Comparison of ENCODE assay signal across 23 cellular contexts in the genomic region with DNA sequence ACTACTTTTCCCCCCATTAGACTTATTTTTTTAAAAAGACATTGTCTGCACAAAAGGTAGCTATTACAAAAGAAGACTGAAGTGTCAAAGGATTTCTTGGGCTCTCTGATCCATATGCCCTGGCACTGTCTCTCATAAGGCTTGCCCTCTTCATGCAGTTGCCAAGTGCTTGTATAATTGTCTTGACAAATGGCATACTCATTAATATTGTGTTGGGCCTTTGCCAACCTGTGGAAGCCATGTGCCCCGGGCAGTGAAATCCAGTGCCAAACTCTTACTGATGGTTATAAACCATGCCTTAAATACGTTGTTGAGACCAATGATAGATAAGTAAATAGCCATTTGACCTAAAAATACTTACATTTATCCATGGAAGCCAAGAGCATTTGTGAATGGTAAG.
DNase-seq lines count a peak whose midpoint lies in the region; ATAC-seq and TF ChIP-seq lines count a peak whose summit lies in the region.
"Had no signal": no experiment of that assay in that cellular context is flagged by ENCODE, and none has a peak within 500 bp of the region (broad histone marks: within the 10 kb centered on the region; RNA-seq: fewer than 3 reads in every experiment).

No MANE protein-coding gene starts in this region.

- H3F3A ChIP-seq in SK-N-SH (replicated peaks; ENCODE audit: insufficient read depth): peaks cover 9% of the 10 kb centered on the region

- POLR2A ChIA-PET in SK-N-SH (lab: Yijun Ruan, JAX): no interaction called here

- ATAC-seq in SK-N-SH treated with all-trans-retinoic acid at 6 μM for 48 hours (no peak; the same call in 2 of the 3 replicates), heart left ventricle (no peak)

- no peaks in the 10 kb centered on the region for H3K9me2 ChIP-seq in SK-N-SH

- no peaks in the 10 kb centered on the region for H3K27me3 ChIP-seq in SK-N-SH (ENCODE audit: insufficient read depth)
- no peaks in the 10 kb centered on the region for H3K27me3 ChIP-seq in heart left ventricle
- H3K27me3 ChIP-seq in spleen (replicated peaks in 1 of 7): no peaks in the 10 kb centered on the region
- H3K27me3 ChIP-seq: sigmoid colon, stomach, tibial artery had no signal

- DNase-seq in SK-N-SH (peak; percentile 42), NCI-H1417 treated with DMSO at 0.1 percent for 48 hours (lab: John Stamatoyannopoulos, UW) (peak; percentile 37), NCI-H524 treated with DMSO at 0.1 percent for 48 hours (lab: John Stamatoyannopoulos, UW) (peak; percentile 15), renal cortical epithelial cell (ENCODE audit: low read depth) (peak; percentile 12), heart left ventricle (no peak), spleen (no peak), activated gamma-delta T cell (lab: John Stamatoyannopoulos, UW) (no peak)
- DNase-seq: ACHN; activated CD4-positive, alpha-beta T cell treated with anti-CD3 and anti-CD28 coated beads, Interleukin-2, amount 50 U/mL, for 1 hour; activated naive CD8-positive, alpha-beta T cell treated with anti-CD3 and anti-CD28 coated beads, Interleukin-2, amount 10 ng/mL, durations not matched to agents 7 days and 5 days; Calu3; glutamatergic neuron; H7; NCI-H510A treated with DMSO at 0.1 percent for 48 hours; sigmoid colon; stomach; tibial artery had no signal

- H3K9ac ChIP-seq in SK-N-SH: no peak overlapping the region
- H3K9ac ChIP-seq: KMS-11, parathyroid adenoma had no signal

- WGBS in SK-N-SH (ENCODE audit: low lambda C conversion rate): 41% methylated on average over 2 of the region's 2 CpGs
- 48 to 56% (median 49%) methylated on average over 2 of the region's 2 CpGs for WGBS in heart left ventricle, 4 donors
- WGBS in spleen, 5 donors: 84 to 91% (median 86%) methylated on average over 2 of the region's 2 CpGs

- H2AFZ ChIP-seq in SK-N-SH (ENCODE audit: low read depth): no peak overlapping the region
- H2AFZ ChIP-seq: parathyroid adenoma had no signal

- intact Hi-C loops in heart left ventricle (cut with DNase I): no loop called here
- intact Hi-C loops in spleen (cut with DNase I; ENCODE audit: low total_unique reads): no loop called here

- TF ChIP-seq CTCF in SK-N-SH (IDR thresholded peaks at IDR 0.05) (no peak), heart left ventricle (IDR thresholded peaks at IDR 0.05) (no peak), spleen (IDR thresholded peaks at IDR 0.05 in 8 of 11, conservative IDR thresholded peaks at IDR 0.05 in 3 of 11) (no peak)

- TF ChIP-seq RAD21 in SK-N-SH (IDR thresholded peaks at IDR 0.05; ENCODE audit: low read length): no peak

- no peak overlapping the region for H3K4me3 ChIP-seq in SK-N-SH (ENCODE audit: low read depth in 2 of 2, low read length in 1 of 2)
- no peak overlapping the region for H3K4me3 ChIP-seq in heart left ventricle
- no peak overlapping the region for H3K4me3 ChIP-seq in spleen
- H3K4me3 ChIP-seq: sigmoid colon, stomach, tibial artery had no signal

- TF ChIP-seq EP300 in SK-N-SH (IDR thresholded peaks at IDR 0.05; ENCODE audit: borderline replicate concordance in 1 of 2, low read depth in 1 of 2, low read length in 1 of 2): 0 out of 4 replicates have a peak, but pooled peaks of 1 of the 2 experiments have one; percentile 35

- H3K36me3 ChIP-seq in SK-N-SH (replicated peaks in 1 of 2; ENCODE audit: control insufficient read depth in 1 of 2, insufficient read depth in 2 of 2, low read length in 1 of 2) (no peaks in the 10 kb centered on the region), heart left ventricle (no peaks in the 10 kb centered on the region), spleen (no peaks in the 10 kb centered on the region)
- H3K36me3 ChIP-seq: sigmoid colon, stomach, tibial artery had no signal

- peaks cover 8% of the 10 kb centered on the region; the same call in 1 of the 2 replicates for H3K79me2 ChIP-seq in SK-N-SH (ENCODE audit: insufficient read depth)

- H3K27ac ChIP-seq in SK-N-SH (ENCODE audit: low read depth in 2 of 2, low read length in 1 of 2) (0 out of 4 replicates have a peak overlapping the region, but pooled peaks of 1 of the 2 experiments have one; percentile 39), heart left ventricle (no peak overlapping the region), spleen (no peak overlapping the region)
- H3K27ac ChIP-seq: C4-2B, KMS-11, parathyroid adenoma, RWPE1, sigmoid colon, stomach, tibial artery, VCaP had no signal

- 0 out of 2 replicates have a peak, but pooled peaks cover 3% of the 10 kb centered on the region for H4K20me1 ChIP-seq in SK-N-SH (ENCODE audit: insufficient read depth)

- H3K9me3 ChIP-seq in SK-N-SH: no peaks in the 10 kb centered on the region
- no peaks in the 10 kb centered on the region for H3K9me3 ChIP-seq in heart left ventricle
- no peaks in the 10 kb centered on the region for H3K9me3 ChIP-seq in spleen
- H3K9me3 ChIP-seq: sigmoid colon, stomach, tibial artery had no signal

- H3K4me1 ChIP-seq in SK-N-SH (ENCODE audit: control insufficient read depth in 1 of 2, insufficient read depth in 2 of 2, low read depth in 1 of 2, low read length in 1 of 2) (peaks cover 6 to 7% of the 10 kb centered on the region in 2 experiments; a peak in 3 of 4 replicates), heart left ventricle (peaks cover 0 to 10% (median 4%) of the 10 kb centered on the region in 12 donors), spleen (peaks cover 0 to 6% (median 0%) of the 10 kb centered on the region in 6 donors)
- H3K4me1 ChIP-seq: parathyroid adenoma, tibial artery had no signal

- H3K4me2 ChIP-seq in SK-N-SH: no peak overlapping the region
- H3K4me2 ChIP-seq: KMS-11 had no signal

- CTCF ChIA-PET in SK-N-SH (lab: Yijun Ruan, JAX): interaction anchor here (1.3 kb wide), 1 partner anchor 33 kb away, joined by 3 read pairs; no protein-coding TSS in a partner anchor

- TF ChIP-seq POLR2A in heart left ventricle (IDR thresholded peaks at IDR 0.05): no peak
- TF ChIP-seq POLR2A in spleen (IDR thresholded peaks at IDR 0.05): no peak

TF ChIP-seq in SK-N-SH, 30 proteins besides CTCF, POLR2A, EP300 and RAD21 (continues in another document):
- TF ChIP-seq FOSL2 (IDR thresholded peaks at IDR 0.05; ENCODE audit: borderline replicate concordance, low read depth): no peak
- no peak for TF ChIP-seq YY1 (IDR thresholded peaks at IDR 0.05; ENCODE audit: low read depth)
- TF ChIP-seq ZBTB33 (IDR thresholded peaks at IDR 0.05; ENCODE audit: borderline replicate concordance, low read depth): no peak
- no peak for TF ChIP-seq NRF1 (IDR thresholded peaks at IDR 0.05; ENCODE audit: low read depth, low read length)
- peak; percentile 55 for TF ChIP-seq CHD2 (IDR thresholded peaks at IDR 0.05; ENCODE audit: low read length, partially characterized antibody)
- TF ChIP-seq TEAD4 (IDR thresholded peaks at IDR 0.05; ENCODE audit: borderline replicate concordance, insufficient read depth): no peak
- TF ChIP-seq RCOR1 (IDR thresholded peaks at IDR 0.05; ENCODE audit: low read length): 0 out of 2 replicates have a peak, but pooled peaks have one; percentile 43
- TF ChIP-seq SIN3A (IDR thresholded peaks at IDR 0.05; ENCODE audit: borderline replicate concordance, low read depth, low read length): no peak

TF ChIP-seq in SK-N-SH treated with all-trans-retinoic acid at 6 μM for 48 hours, 23 proteins besides CTCF, POLR2A, EP300 and RAD21 (continues in another document):
- TF ChIP-seq, protein P1, sequence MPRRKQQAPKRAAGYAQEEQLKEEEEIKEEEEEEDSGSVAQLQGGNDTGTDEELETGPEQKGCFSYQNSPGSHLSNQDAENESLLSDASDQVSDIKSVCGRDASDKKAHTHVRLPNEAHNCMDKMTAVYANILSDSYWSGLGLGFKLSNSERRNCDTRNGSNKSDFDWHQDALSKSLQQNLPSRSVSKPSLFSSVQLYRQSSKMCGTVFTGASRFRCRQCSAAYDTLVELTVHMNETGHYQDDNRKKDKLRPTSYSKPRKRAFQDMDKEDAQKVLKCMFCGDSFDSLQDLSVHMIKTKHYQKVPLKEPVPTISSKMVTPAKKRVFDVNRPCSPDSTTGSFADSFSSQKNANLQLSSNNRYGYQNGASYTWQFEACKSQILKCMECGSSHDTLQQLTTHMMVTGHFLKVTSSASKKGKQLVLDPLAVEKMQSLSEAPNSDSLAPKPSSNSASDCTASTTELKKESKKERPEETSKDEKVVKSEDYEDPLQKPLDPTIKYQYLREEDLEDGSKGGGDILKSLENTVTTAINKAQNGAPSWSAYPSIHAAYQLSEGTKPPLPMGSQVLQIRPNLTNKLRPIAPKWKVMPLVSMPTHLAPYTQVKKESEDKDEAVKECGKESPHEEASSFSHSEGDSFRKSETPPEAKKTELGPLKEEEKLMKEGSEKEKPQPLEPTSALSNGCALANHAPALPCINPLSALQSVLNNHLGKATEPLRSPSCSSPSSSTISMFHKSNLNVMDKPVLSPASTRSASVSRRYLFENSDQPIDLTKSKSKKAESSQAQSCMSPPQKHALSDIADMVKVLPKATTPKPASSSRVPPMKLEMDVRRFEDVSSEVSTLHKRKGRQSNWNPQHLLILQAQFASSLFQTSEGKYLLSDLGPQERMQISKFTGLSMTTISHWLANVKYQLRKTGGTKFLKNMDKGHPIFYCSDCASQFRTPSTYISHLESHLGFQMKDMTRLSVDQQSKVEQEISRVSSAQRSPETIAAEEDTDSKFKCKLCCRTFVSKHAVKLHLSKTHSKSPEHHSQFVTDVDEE (CRISPR knock-in tag; IDR thresholded peaks at IDR 0.05): no peak
- TF ChIP-seq BACH2 (CRISPR knock-in tag; IDR thresholded peaks at IDR 0.05; ENCODE audit: borderline replicate concordance) (no peak), ZNF565 (CRISPR knock-in tag; conservative IDR thresholded peaks at IDR 0.05; ENCODE audit: low read depth) (no peak), ZFP3 (CRISPR knock-in tag; IDR thresholded peaks at IDR 0.05) (no peak), ZFP30 (CRISPR knock-in tag; IDR thresholded peaks at IDR 0.05) (no peak), GLIS3 (CRISPR knock-in tag; IDR thresholded peaks at IDR 0.05) (no peak), PPARA (CRISPR knock-in tag; IDR thresholded peaks at IDR 0.05; ENCODE audit: borderline replicate concordance) (no peak), ZNF8 (CRISPR knock-in tag; IDR thresholded peaks at IDR 0.05) (no peak), RARB (CRISPR knock-in tag; IDR thresholded peaks at IDR 0.05) (no peak), TCF4 (CRISPR knock-in tag; IDR thresholded peaks at IDR 0.05; ENCODE audit: borderline replicate concordance) (no peak), CSDC2 (CRISPR knock-in tag; IDR thresholded peaks at IDR 0.05) (no peak)
- TF ChIP-seq, protein P2, sequence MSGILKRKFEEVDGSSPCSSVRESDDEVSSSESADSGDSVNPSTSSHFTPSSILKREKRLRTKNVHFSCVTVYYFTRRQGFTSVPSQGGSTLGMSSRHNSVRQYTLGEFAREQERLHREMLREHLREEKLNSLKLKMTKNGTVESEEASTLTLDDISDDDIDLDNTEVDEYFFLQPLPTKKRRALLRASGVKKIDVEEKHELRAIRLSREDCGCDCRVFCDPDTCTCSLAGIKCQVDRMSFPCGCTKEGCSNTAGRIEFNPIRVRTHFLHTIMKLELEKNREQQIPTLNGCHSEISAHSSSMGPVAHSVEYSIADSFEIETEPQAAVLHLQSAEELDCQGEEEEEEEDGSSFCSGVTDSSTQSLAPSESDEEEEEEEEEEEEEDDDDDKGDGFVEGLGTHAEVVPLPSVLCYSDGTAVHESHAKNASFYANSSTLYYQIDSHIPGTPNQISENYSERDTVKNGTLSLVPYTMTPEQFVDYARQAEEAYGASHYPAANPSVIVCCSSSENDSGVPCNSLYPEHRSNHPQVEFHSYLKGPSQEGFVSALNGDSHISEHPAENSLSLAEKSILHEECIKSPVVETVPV (CRISPR knock-in tag; IDR thresholded peaks at IDR 0.05): no peak

Comparison
In these comparisons a context has a peak if more than half of its experiments do, and no peak if none do; other contexts are left out.
1. DNase-seq: peak in SK-N-SH (single experiment), NCI-H1417 treated with DMSO at 0.1 percent for 48 hours (single experiment), NCI-H524 treated with DMSO at 0.1 percent for 48 hours (single experiment) and renal cortical epithelial cell (single experiment); none in heart left ventricle (0 of 5), spleen (single experiment) and activated gamma-delta T cell (single experiment).